8 cellular contexts compared by ENCODE assay signal in genomic region chr2:230218411-230218810, GRCh38. TPM values are rescaled to one million over a fixed set of nuclear protein-coding genes. Genes with fewer than 3 reads are reported as not detected.
DNase-seq lines count a peak whose midpoint lies in the region; ATAC-seq lines count a peak whose summit lies in the region.

No MANE protein-coding gene starts in this region.

- peak; percentile 74 for DNase-seq in activated CD4-positive, alpha-beta T cell treated with anti-CD3 and anti-CD28 coated beads, Interleukin-2, amount 10 ng/mL, durations not matched to agents 24 days and 14 days
- no peak for DNase-seq in activated CD4-positive, alpha-beta T cell treated with anti-CD3 and anti-CD28 coated beads, Interleukin-2, amount 50 U/mL, for 48 hours
- DNase-seq in T-helper 17 cell = no peak
- peak; percentile 6 for DNase-seq in foreskin melanocyte
- DNase-seq in activated CD8-positive, alpha-beta memory T cell treated with anti-CD3 and anti-CD28 coated beads, Interleukin-2, amount 50 U/mL, for 48 hours = no peak
- DNase-seq in stimulated activated CD4-positive, alpha-beta T cell treated with anti-CD3 and anti-CD28 coated beads, Interleukin-4, amount 100 ng/mL, for 1 hour = no peak
- DNase-seq in DMS79 (lab: John Stamatoyannopoulos, UW) = no peak

- no peaks in the 10 kb centered on the region for H3K27me3 ChIP-seq in subcutaneous abdominal adipose tissue (ENCODE audit: control insufficient read depth in 5 of 5, insufficient read depth in 4 of 5, low read length in 5 of 5)

- intact Hi-C loops in activated CD4-positive, alpha-beta T cell treated with anti-CD3 and anti-CD28 coated beads, Interleukin-2, amount 10 ng/mL, durations not matched to agents 24 days and 14 days (cut with micrococcal nuclease) = loop anchor here (2.0 kb wide), 3 partner anchors 14 to 108 kb away; partner anchors contain the start of gene SP140L

- H3K36me3 Mint-ChIP-seq in activated CD4-positive, alpha-beta T cell treated with anti-CD3 and anti-CD28 coated beads, Interleukin-2, amount 10 ng/mL, durations not matched to agents 24 days and 14 days (ENCODE audit: low read depth) = peaks cover 67% of the 10 kb centered on the region
- H3K36me3 Mint-ChIP-seq in T-helper 17 cell (ENCODE audit: low read depth) = peaks cover 19% of the 10 kb centered on the region

- H3K4me3 ChIP-seq in subcutaneous abdominal adipose tissue (ENCODE audit: low read depth in 1 of 5, low read length in 5 of 5) = peak overlapping the region in 4 of 5 donors; percentile 13 to 96 (median 64)

- no peaks in the 10 kb centered on the region for H3K27me3 Mint-ChIP-seq in activated CD4-positive, alpha-beta T cell treated with anti-CD3 and anti-CD28 coated beads, Interleukin-2, amount 10 ng/mL, durations not matched to agents 24 days and 14 days
- no peaks in the 10 kb centered on the region for H3K27me3 Mint-ChIP-seq in T-helper 17 cell

- H3K9ac ChIP-seq in subcutaneous abdominal adipose tissue (ENCODE audit: low read length in 5 of 5) = no peak overlapping the region

- peak overlapping the region; percentile 98 for H3K4me3 Mint-ChIP-seq in activated CD4-positive, alpha-beta T cell treated with anti-CD3 and anti-CD28 coated beads, Interleukin-2, amount 10 ng/mL, durations not matched to agents 24 days and 14 days
- peak overlapping the region; percentile 92 for H3K4me3 Mint-ChIP-seq in T-helper 17 cell

- ATAC-seq in T-helper 17 cell = peak; percentile 36

- H3K9me3 Mint-ChIP-seq in activated CD4-positive, alpha-beta T cell treated with anti-CD3 and anti-CD28 coated beads, Interleukin-2, amount 10 ng/mL, durations not matched to agents 24 days and 14 days = peaks cover 4% of the 10 kb centered on the region

- H3K4me1 ChIP-seq in subcutaneous abdominal adipose tissue (ENCODE audit: control insufficient read depth in 5 of 5, insufficient read depth in 5 of 5, low read length in 5 of 5) = peaks cover 0 to 31% (median 23%) of the 10 kb centered on the region in 5 donors

- H3K9me3 ChIP-seq in T-helper 17 cell (ENCODE audit: control insufficient read depth, low read length, poor library complexity, severe bottlenecking) = no peaks in the 10 kb centered on the region
- no peaks in the 10 kb centered on the region for H3K9me3 ChIP-seq in subcutaneous abdominal adipose tissue (ENCODE audit: control insufficient read depth in 5 of 5, low read length in 5 of 5)

- H3K27ac ChIP-seq in subcutaneous abdominal adipose tissue (ENCODE audit: low read depth, low read length) = no peak overlapping the region

- peaks cover 18 to 31% (median 29%) of the 10 kb centered on the region in 5 donors for H3K36me3 ChIP-seq in subcutaneous abdominal adipose tissue (ENCODE audit: control insufficient read depth in 5 of 5, insufficient read depth in 5 of 5, low read length in 5 of 5)

- peaks cover 63% of the 10 kb centered on the region for H3K4me1 Mint-ChIP-seq in activated CD4-positive, alpha-beta T cell treated with anti-CD3 and anti-CD28 coated beads, Interleukin-2, amount 10 ng/mL, durations not matched to agents 24 days and 14 days
- peaks cover 51% of the 10 kb centered on the region for H3K4me1 Mint-ChIP-seq in T-helper 17 cell

- H3K27ac Mint-ChIP-seq in activated CD4-positive, alpha-beta T cell treated with anti-CD3 and anti-CD28 coated beads, Interleukin-2, amount 10 ng/mL, durations not matched to agents 24 days and 14 days = peak overlapping the region; percentile 67
- H3K27ac Mint-ChIP-seq in T-helper 17 cell = peak overlapping the region; percentile 97

RNA-seq across cellular contexts. Expression of gene SP110, which starts 1.4 kb away (rescaled TPM):
- total RNA-seq in activated CD4-positive, alpha-beta T cell treated with anti-CD3 and anti-CD28 coated beads, Interleukin-2, amount 10 ng/mL, durations not matched to agents 24 days and 14 days = 137 and 148 TPM in 2 replicates
- total RNA-seq in T-helper 17 cell = 10 to 100 TPM; 72.5 to 77.1 TPM

RNA-seq across cellular contexts. Expression of gene SP140, which starts 7.1 kb away (rescaled TPM):
- total RNA-seq in activated CD4-positive, alpha-beta T cell treated with anti-CD3 and anti-CD28 coated beads, Interleukin-2, amount 10 ng/mL, durations not matched to agents 24 days and 14 days = 236 and 241 TPM in 2 replicates
- total RNA-seq in T-helper 17 cell = 10 to 100 TPM; 67.2 to 68.2 TPM

Comparison
In these comparisons a context has a peak if more than half of its experiments do, and no peak if none do; other contexts are left out.
1. DNase-seq: peak in activated CD4-positive, alpha-beta T cell treated with anti-CD3 and anti-CD28 coated beads, Interleukin-2, amount 10 ng/mL, durations not matched to agents 24 days and 14 days (single experiment) and foreskin melanocyte (single experiment); none in activated CD4-positive, alpha-beta T cell treated with anti-CD3 and anti-CD28 coated beads, Interleukin-2, amount 50 U/mL, for 48 hours (0 of 2), T-helper 17 cell (0 of 3), activated CD8-positive, alpha-beta memory T cell treated with anti-CD3 and anti-CD28 coated beads, Interleukin-2, amount 50 U/mL, for 48 hours (single experiment), stimulated activated CD4-positive, alpha-beta T cell treated with anti-CD3 and anti-CD28 coated beads, Interleukin-4, amount 100 ng/mL, for 1 hour (single experiment) and DMS79 (single experiment).